Comparison of ENCODE assay signal across 32 cellular contexts in genomic region chr6:27948237-27948636, GRCh38. TPM values are rescaled to one million over a fixed set of nuclear protein-coding genes. Genes with fewer than 3 reads are reported as not detected.
"Had no signal": no experiment of that assay in that cellular context is flagged by ENCODE, and none has a peak within 500 bp of the region (broad histone marks: within the 10 kb centered on the region; RNA-seq: fewer than 3 reads in every experiment).

No MANE protein-coding gene starts in this region.

- H3K4me1 ChIP-seq: stomach, suprapubic skin, testis, thyroid gland, tibial artery, tibial nerve, transverse colon, upper lobe of left lung, upper lobe of right lung, uterus, vagina had no signal

- H3K36me3 ChIP-seq: stomach, suprapubic skin, thoracic aorta, thyroid gland, tibial artery, tibial nerve, transverse colon, upper lobe of left lung, upper lobe of right lung, uterus, vagina had no signal

- DNase-seq: stimulated activated CD4-positive, alpha-beta T cell treated with anti-CD3 and anti-CD28 coated beads, Interleukin-2, amount 100 ng/mL, for 48 hours; stimulated activated CD4-positive, alpha-beta T cell treated with anti-CD3 and anti-CD28 coated beads, Interleukin-4, amount 100 ng/mL, for 1 hour; stimulated activated CD4-positive, alpha-beta T cell treated with anti-CD3 and anti-CD28 coated beads, Interleukin-4, amount 100 ng/mL, for 24 hours; stimulated activated CD4-positive, alpha-beta T cell treated with anti-CD3 and anti-CD28 coated beads, Interleukin-4, amount 100 ng/mL, for 4 hours; stimulated activated CD8-positive, alpha-beta memory T cell treated with anti-CD3 and anti-CD28 coated beads, Interleukin-4, amount 100 ng/mL, for 48 hours; stimulated activated naive B cell treated with anti-CD40 and anti-IgM and Interleukin-4, amounts not matched to agents 10 μg/mL and 1 μg/mL and 100 μg/mL, for 72 hours; stimulated activated naive CD4-positive, alpha-beta T cell; stimulated activated naive CD4-positive, alpha-beta T cell treated with Interleukin-2 at 50 U/mL for 16 hours; stimulated activated naive CD8-positive, alpha-beta T cell treated with anti-CD3 and anti-CD28 coated beads, Interleukin-15, amount 100 ng/mL, for 72 hours; stimulated activated naive CD8-positive, alpha-beta T cell treated with anti-CD3 and anti-CD28 coated beads, Interleukin-15, Interleukin-2, amounts not matched to agents 100 U/mL and 50 U/mL, for 24 hours; stomach; substantia nigra; testis; thyroid gland; tibial artery; transverse colon; trophoblast cell; upper lobe of left lung; upper lobe of right lung; uterus had no signal

- H3K27ac ChIP-seq: stomach, suprapubic skin, testis, thoracic aorta, thyroid gland, tibial artery, tibial nerve, transverse colon, upper lobe of left lung, upper lobe of right lung, uterus, vagina had no signal

- FAIRE-seq: urothelium cell line had no signal

- H3K27me3 ChIP-seq: testis, thyroid gland, tibial nerve, upper lobe of left lung, uterus, vagina had no signal

- H3K4me3 ChIP-seq: stomach, suprapubic skin, testis, thoracic aorta, thyroid gland, tibial artery, tibial nerve, transverse colon, upper lobe of left lung, upper lobe of right lung, uterus, vagina had no signal

- H3K9me3 ChIP-seq: stomach, suprapubic skin, testis, thoracic aorta, thyroid gland, tibial artery, transverse colon, upper lobe of left lung, upper lobe of right lung, uterus, vagina had no signal

- ATAC-seq: stimulated activated effector memory CD8-positive, alpha-beta T cell treated with anti-CD3 and anti-CD28 coated beads, Interleukin-12 subunit alpha, Interleukin-12 subunit beta, amount 100 ng/mL, for 72 hours; stimulated activated memory B cell treated with anti-CD40 and anti-IgM and Interleukin-4, amounts not matched to agents 10 μg/mL and 1 μg/mL and 100 μg/mL, for 72 hours; stimulated activated naive B cell treated with anti-CD40 and anti-IgM and Interleukin-4, amounts not matched to agents 10 μg/mL and 1 μg/mL and 100 μg/mL, for 72 hours; stimulated activated naive CD8-positive, alpha-beta T cell treated with anti-CD3 and anti-CD28 coated beads, Interleukin-15, amount 100 ng/mL, for 72 hours; stimulated activated naive CD8-positive, alpha-beta T cell treated with anti-CD3 and anti-CD28 coated beads, Interleukin-15, Interleukin-2, amounts not matched to agents 100 U/mL and 50 U/mL, for 24 hours; upper lobe of right lung had no signal

RNA-seq across cellular contexts. Expression of gene OR2B6, which starts 8.8 kb away (rescaled TPM):
- total RNA-seq: stomach, subcutaneous adipose tissue, suprapubic skin, temporal lobe, thoracic aorta, thyroid gland, tibial nerve, transverse colon, upper lobe of left lung, upper lobe of right lung, ureter, urinary bladder, uterus, vagina had no signal
- polyA plus RNA-seq: stomach, urinary bladder had no signal

RNA-seq across cellular contexts. Expression of gene OR2B2, which starts 36.0 kb away (rescaled TPM):
- total RNA-seq: stomach, subcutaneous adipose tissue, suprapubic skin, temporal lobe, testis, thoracic aorta, thyroid gland, tibial nerve, transverse colon, upper lobe of left lung, upper lobe of right lung, ureter, urinary bladder, uterus, vagina had no signal
- polyA plus RNA-seq: stomach, thymus, urinary bladder had no signal
